In the genomic region with DNA sequence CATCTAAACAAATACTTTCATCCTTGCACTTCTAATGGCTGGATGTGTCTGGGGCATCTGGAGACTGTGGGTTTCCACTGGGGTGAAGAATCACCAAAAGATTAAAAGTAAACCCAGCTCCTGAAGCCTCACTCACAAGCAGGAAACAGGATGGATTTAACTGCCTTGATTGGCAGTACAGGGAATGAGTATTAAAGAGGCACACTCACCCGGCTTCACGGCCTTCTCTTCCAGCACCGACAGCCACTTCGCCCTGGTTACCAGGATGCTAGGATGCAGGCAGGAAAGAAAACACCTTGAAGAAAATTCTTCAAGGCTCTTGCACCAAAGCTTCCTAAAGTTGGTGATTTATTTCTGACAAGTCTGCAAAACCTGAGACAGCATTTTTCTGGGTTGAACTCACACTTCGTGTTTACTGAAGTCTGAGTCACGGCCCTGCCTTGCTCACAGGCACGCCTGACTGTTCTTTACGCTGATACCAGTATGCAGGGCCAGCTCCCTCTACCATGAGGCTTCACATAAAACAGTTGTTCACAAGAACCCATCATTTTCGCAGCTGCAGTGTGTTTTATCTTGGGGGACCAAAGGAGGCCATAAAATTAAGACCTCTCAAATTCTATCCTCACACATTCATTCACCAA, we compare ENCODE assay signal across 12 cellular contexts. TPM values are rescaled to one million over a fixed set of nuclear protein-coding genes. Genes with fewer than 3 reads are reported as not detected.
DNase-seq lines count a peak whose midpoint lies in the region; ATAC-seq and TF ChIP-seq lines count a peak whose summit lies in the region.
"Had no signal": no experiment of that assay in that cellular context is flagged by ENCODE, and none has a peak within 500 bp of the region (broad histone marks: within the 10 kb centered on the region; RNA-seq: fewer than 3 reads in every experiment).

No MANE protein-coding gene starts in this region.

- H3K9me3 Mint-ChIP-seq in stimulated activated effector memory CD8-positive, alpha-beta T cell treated with anti-CD3 and anti-CD28 coated beads, Interleukin-12 subunit alpha, Interleukin-12 subunit beta, amount 100 ng/mL, for 72 hours: no peaks in the 10 kb centered on the region
- H3K9me3 Mint-ChIP-seq: activated B cell treated with CpG ODN at 0.5 μM for 24 hours had no signal

- in situ Hi-C loops in ACHN (cut with HindIII; ENCODE audit: low pct_ligation_motif_present, low pct_unique_long_range_greater_than_20kb, low sequenced_read_pairs): no loop called here
- in situ Hi-C loops in astrocyte of the spinal cord (cut with HindIII; ENCODE audit: low sequenced_read_pairs): no loop called here

- H3K4me3 Mint-ChIP-seq in stimulated activated effector memory CD8-positive, alpha-beta T cell treated with anti-CD3 and anti-CD28 coated beads, Interleukin-12 subunit alpha, Interleukin-12 subunit beta, amount 100 ng/mL, for 72 hours: no peak overlapping the region
- H3K4me3 Mint-ChIP-seq: activated B cell treated with CpG ODN at 0.5 μM for 24 hours, CD14-positive monocyte had no signal

- peaks cover 7% of the 10 kb centered on the region for H3K4me1 Mint-ChIP-seq in stimulated activated effector memory CD8-positive, alpha-beta T cell treated with anti-CD3 and anti-CD28 coated beads, Interleukin-12 subunit alpha, Interleukin-12 subunit beta, amount 100 ng/mL, for 72 hours
- H3K4me1 Mint-ChIP-seq: activated B cell treated with CpG ODN at 0.5 μM for 24 hours had no signal

- no peaks in the 10 kb centered on the region for H3K36me3 Mint-ChIP-seq in stimulated activated effector memory CD8-positive, alpha-beta T cell treated with anti-CD3 and anti-CD28 coated beads, Interleukin-12 subunit alpha, Interleukin-12 subunit beta, amount 100 ng/mL, for 72 hours
- H3K36me3 Mint-ChIP-seq: CD14-positive monocyte had no signal

- no peaks in the 10 kb centered on the region for H3K36me3 ChIP-seq in kidney epithelial cell (ENCODE audit: control insufficient read depth, insufficient read depth, low read length)

- no peaks in the 10 kb centered on the region for H3K27me3 ChIP-seq in kidney epithelial cell (ENCODE audit: control insufficient read depth, insufficient read depth, low read length)

- TF ChIP-seq CTCF in astrocyte of the spinal cord (IDR thresholded peaks at IDR 0.05; ENCODE audit: low read depth, low read length): no peak
- no peak for TF ChIP-seq CTCF in kidney epithelial cell (IDR thresholded peaks at IDR 0.05; ENCODE audit: insufficient read depth, low read length, poor library complexity, severe bottlenecking)

- ATAC-seq in HG02973 (IDR thresholded peaks at IDR 0.05; ENCODE audit: unreplicated experiment): no peak
- no peak for ATAC-seq in stimulated activated effector memory CD8-positive, alpha-beta T cell treated with anti-CD3 and anti-CD28 coated beads, Interleukin-12 subunit alpha, Interleukin-12 subunit beta, amount 100 ng/mL, for 72 hours
- ATAC-seq in SK-N-SH treated with all-trans-retinoic acid at 6 μM for 48 hours: no peak
- ATAC-seq in GM19452 (IDR thresholded peaks at IDR 0.05; ENCODE audit: unreplicated experiment): no peak

- peak; percentile 27 for DNase-seq in ACHN
- peak; percentile 98 for DNase-seq in HPDE6-E6E7 (ENCODE audit: extremely low spot score)
- peak; percentile 17 for DNase-seq in astrocyte of the spinal cord (ENCODE audit: low read depth, low spot score)
- peak; percentile 83 for DNase-seq in kidney epithelial cell (ENCODE audit: low read depth)
- DNase-seq in stimulated activated effector memory CD8-positive, alpha-beta T cell treated with anti-CD3 and anti-CD28 coated beads, Interleukin-12 subunit alpha, Interleukin-12 subunit beta, amount 100 ng/mL, for 72 hours (ENCODE audit: low spot score in 2 of 2): no peak
- DNase-seq: activated B cell treated with CpG ODN at 0.5 μM for 24 hours; activated gamma-delta T cell treated with Interleukin-2 at 50 U/mL for 16 hours; effector CD4-positive, alpha-beta T cell had no signal

- no peak overlapping the region for H3K4me3 ChIP-seq in astrocyte of the spinal cord (ENCODE audit: low read depth, low read length)
- no peak overlapping the region for H3K4me3 ChIP-seq in kidney epithelial cell (ENCODE audit: low read depth, low read length)

- H3K27ac Mint-ChIP-seq in stimulated activated effector memory CD8-positive, alpha-beta T cell treated with anti-CD3 and anti-CD28 coated beads, Interleukin-12 subunit alpha, Interleukin-12 subunit beta, amount 100 ng/mL, for 72 hours: no peak overlapping the region
- H3K27ac Mint-ChIP-seq: activated B cell treated with CpG ODN at 0.5 μM for 24 hours, CD14-positive monocyte had no signal

TF ChIP-seq in SK-N-SH treated with all-trans-retinoic acid at 6 μM for 48 hours, 23 proteins besides CTCF, POLR2A, EP300 and RAD21:
- TF ChIP-seq ZNF70 (CRISPR knock-in tag; IDR thresholded peaks at IDR 0.05) (no peak), ZNF565 (CRISPR knock-in tag; conservative IDR thresholded peaks at IDR 0.05; ENCODE audit: low read depth) (no peak), ISL1 (CRISPR knock-in tag; IDR thresholded peaks at IDR 0.05) (no peak), ZNF8 (CRISPR knock-in tag; IDR thresholded peaks at IDR 0.05) (no peak), GLIS3 (CRISPR knock-in tag; IDR thresholded peaks at IDR 0.05) (no peak), TSHZ2 (CRISPR knock-in tag; IDR thresholded peaks at IDR 0.05) (no peak), CSRNP3 (CRISPR knock-in tag; IDR thresholded peaks at IDR 0.05) (no peak), CSDC2 (CRISPR knock-in tag; IDR thresholded peaks at IDR 0.05) (no peak), TCF4 (CRISPR knock-in tag; IDR thresholded peaks at IDR 0.05; ENCODE audit: borderline replicate concordance) (no peak), SNAI2 (CRISPR knock-in tag; IDR thresholded peaks at IDR 0.05) (no peak), ZFP30 (CRISPR knock-in tag; IDR thresholded peaks at IDR 0.05) (no peak), OSR1 (CRISPR knock-in tag; IDR thresholded peaks at IDR 0.05) (no peak), PPARA (CRISPR knock-in tag; IDR thresholded peaks at IDR 0.05; ENCODE audit: borderline replicate concordance) (no peak), BACH2 (CRISPR knock-in tag; IDR thresholded peaks at IDR 0.05; ENCODE audit: borderline replicate concordance) (no peak)
- TF ChIP-seq, protein P1, sequence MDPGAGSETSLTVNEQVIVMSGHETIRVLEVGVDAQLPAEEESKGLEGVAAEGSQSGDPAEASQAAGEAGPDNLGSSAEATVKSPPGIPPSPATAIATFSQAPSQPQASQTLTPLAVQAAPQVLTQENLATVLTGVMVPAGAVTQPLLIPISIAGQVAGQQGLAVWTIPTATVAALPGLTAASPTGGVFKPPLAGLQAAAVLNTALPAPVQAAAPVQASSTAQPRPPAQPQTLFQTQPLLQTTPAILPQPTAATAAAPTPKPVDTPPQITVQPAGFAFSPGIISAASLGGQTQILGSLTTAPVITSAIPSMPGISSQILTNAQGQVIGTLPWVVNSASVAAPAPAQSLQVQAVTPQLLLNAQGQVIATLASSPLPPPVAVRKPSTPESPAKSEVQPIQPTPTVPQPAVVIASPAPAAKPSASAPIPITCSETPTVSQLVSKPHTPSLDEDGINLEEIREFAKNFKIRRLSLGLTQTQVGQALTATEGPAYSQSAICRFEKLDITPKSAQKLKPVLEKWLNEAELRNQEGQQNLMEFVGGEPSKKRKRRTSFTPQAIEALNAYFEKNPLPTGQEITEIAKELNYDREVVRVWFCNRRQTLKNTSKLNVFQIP (CRISPR knock-in tag; IDR thresholded peaks at IDR 0.05; ENCODE audit: borderline replicate concordance, low read depth): no peak
TF ChIP-seq in SK-N-SH treated with all-trans-retinoic acid at 6 μM for 48 hours: peak in this region for 0.

RNA-seq across cellular contexts. Expression of gene ZNF354A, which starts 56.5 kb away (rescaled TPM):
- 9.5 and 14.0 TPM in 2 replicates for total RNA-seq in kidney epithelial cell

Comparison
In these comparisons a context has a peak if more than half of its experiments do, and no peak if none do; other contexts are left out.
1. DNase-seq: peak in ACHN (single experiment), HPDE6-E6E7 (single experiment), astrocyte of the spinal cord (single experiment) and kidney epithelial cell (single experiment); none in stimulated activated effector memory CD8-positive, alpha-beta T cell treated with anti-CD3 and anti-CD28 coated beads, Interleukin-12 subunit alpha, Interleukin-12 subunit beta, amount 100 ng/mL, for 72 hours (0 of 2).